ENCODE assay signal across 21 cellular contexts in genomic region chr9:115154969-115155534, GRCh38. TPM values are rescaled to one million over a fixed set of nuclear protein-coding genes. Genes with fewer than 3 reads are reported as not detected.
"Had no signal": no experiment of that assay in that cellular context is flagged by ENCODE, and none has a peak within 500 bp of the region (broad histone marks: within the 10 kb centered on the region; RNA-seq: fewer than 3 reads in every experiment).

No MANE protein-coding gene starts in this region.

- ATAC-seq: activated CD8-positive, alpha-beta memory T cell treated with anti-CD3 and anti-CD28 coated beads, Interleukin-2, amount 10 ng/mL, durations not matched to agents 7 days and 5 days; activated CD8-positive, alpha-beta T cell treated with anti-CD3 and anti-CD28 coated beads for 36 hours; left cardiac atrium; mucosa of descending colon; upper lobe of right lung had no signal

- DNase-seq: activated CD4-positive, alpha-beta T cell treated with anti-CD3 and anti-CD28 coated beads, Interleukin-2, amount 10 ng/mL, durations not matched to agents 24 days and 14 days; activated CD8-positive, alpha-beta memory T cell treated with anti-CD3 and anti-CD28 coated beads, Interleukin-2, amount 10 ng/mL, durations not matched to agents 7 days and 5 days; activated CD8-positive, alpha-beta T cell treated with anti-CD3 and anti-CD28 coated beads for 36 hours; activated gamma-delta T cell; activated T-cell treated with anti-CD3 and anti-CD28 coated beads for 4 hours; adrenal gland; central memory CD4-positive, alpha-beta T cell; dermis blood vessel endothelial cell; effector memory CD4-positive, alpha-beta T cell; foreskin melanocyte; hippocampal formation; left cardiac atrium; mucosa of descending colon; nephron progenitor cell; nucleus accumbens; stimulated activated CD4-positive, alpha-beta T cell treated with anti-CD3 and anti-CD28 coated beads, Interleukin-4, amount 100 ng/mL, for 24 hours; stimulated activated naive CD4-positive, alpha-beta T cell treated with Interleukin-2 at 50 U/mL for 16 hours; upper lobe of right lung had no signal

- H3K27me3 ChIP-seq: adrenal gland, ascending aorta, upper lobe of right lung had no signal

- H3K9ac ChIP-seq: parathyroid adenoma had no signal

- H3K4me3 ChIP-seq: adrenal gland, ascending aorta, mucosa of descending colon, upper lobe of right lung had no signal

- H3K79me2 ChIP-seq: parathyroid adenoma had no signal

- H3K27ac ChIP-seq: adrenal gland, parathyroid adenoma, upper lobe of right lung had no signal

- H2AFZ ChIP-seq: parathyroid adenoma had no signal

- H3K4me1 ChIP-seq: adrenal gland, parathyroid adenoma, upper lobe of right lung had no signal

- H3K9me3 ChIP-seq: adrenal gland, ascending aorta, mucosa of descending colon, upper lobe of right lung had no signal

- H3K36me3 ChIP-seq: adrenal gland, ascending aorta, upper lobe of right lung had no signal

RNA-seq across cellular contexts. Expression of gene TNC, which starts 37.1 kb away (rescaled TPM):
- total RNA-seq: T-helper 2 cell treated with Interferon-gamma antibody and Interleukin-4, amounts not matched to agents 100 ng/mL and 5 ng/mL, for 36 hours had no signal
